In the genomic region with DNA sequence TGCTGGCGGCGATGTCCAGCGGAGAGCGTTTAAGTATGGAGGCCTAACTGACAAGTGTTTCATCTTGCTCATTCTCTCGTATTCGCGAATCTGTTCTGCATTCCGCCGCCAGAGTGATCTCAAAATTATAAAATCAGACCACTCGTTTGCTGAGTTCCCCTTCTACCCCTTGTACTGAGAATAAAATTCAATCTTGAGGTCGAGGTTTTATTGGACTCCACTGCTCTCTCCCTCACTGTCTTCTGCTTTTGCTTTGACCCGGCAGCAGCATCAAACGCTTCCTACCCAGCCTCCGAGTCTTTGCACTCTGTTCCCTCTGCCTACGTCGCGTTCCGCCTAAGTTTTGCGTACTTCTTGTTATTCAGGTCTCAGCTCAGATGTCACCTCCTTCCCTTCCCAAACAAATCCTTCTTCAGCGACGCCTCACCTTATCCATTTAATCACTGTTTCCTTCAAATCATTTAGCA, we compare ENCODE assay signal across 1 cellular context.
TF ChIP-seq lines count a peak whose summit lies in the region.

No MANE protein-coding gene starts in this region.

TF ChIP-seq in GM23338, 12 proteins besides CTCF, POLR2A, EP300 and RAD21 (continued from another document):
- TF ChIP-seq, protein P1, sequence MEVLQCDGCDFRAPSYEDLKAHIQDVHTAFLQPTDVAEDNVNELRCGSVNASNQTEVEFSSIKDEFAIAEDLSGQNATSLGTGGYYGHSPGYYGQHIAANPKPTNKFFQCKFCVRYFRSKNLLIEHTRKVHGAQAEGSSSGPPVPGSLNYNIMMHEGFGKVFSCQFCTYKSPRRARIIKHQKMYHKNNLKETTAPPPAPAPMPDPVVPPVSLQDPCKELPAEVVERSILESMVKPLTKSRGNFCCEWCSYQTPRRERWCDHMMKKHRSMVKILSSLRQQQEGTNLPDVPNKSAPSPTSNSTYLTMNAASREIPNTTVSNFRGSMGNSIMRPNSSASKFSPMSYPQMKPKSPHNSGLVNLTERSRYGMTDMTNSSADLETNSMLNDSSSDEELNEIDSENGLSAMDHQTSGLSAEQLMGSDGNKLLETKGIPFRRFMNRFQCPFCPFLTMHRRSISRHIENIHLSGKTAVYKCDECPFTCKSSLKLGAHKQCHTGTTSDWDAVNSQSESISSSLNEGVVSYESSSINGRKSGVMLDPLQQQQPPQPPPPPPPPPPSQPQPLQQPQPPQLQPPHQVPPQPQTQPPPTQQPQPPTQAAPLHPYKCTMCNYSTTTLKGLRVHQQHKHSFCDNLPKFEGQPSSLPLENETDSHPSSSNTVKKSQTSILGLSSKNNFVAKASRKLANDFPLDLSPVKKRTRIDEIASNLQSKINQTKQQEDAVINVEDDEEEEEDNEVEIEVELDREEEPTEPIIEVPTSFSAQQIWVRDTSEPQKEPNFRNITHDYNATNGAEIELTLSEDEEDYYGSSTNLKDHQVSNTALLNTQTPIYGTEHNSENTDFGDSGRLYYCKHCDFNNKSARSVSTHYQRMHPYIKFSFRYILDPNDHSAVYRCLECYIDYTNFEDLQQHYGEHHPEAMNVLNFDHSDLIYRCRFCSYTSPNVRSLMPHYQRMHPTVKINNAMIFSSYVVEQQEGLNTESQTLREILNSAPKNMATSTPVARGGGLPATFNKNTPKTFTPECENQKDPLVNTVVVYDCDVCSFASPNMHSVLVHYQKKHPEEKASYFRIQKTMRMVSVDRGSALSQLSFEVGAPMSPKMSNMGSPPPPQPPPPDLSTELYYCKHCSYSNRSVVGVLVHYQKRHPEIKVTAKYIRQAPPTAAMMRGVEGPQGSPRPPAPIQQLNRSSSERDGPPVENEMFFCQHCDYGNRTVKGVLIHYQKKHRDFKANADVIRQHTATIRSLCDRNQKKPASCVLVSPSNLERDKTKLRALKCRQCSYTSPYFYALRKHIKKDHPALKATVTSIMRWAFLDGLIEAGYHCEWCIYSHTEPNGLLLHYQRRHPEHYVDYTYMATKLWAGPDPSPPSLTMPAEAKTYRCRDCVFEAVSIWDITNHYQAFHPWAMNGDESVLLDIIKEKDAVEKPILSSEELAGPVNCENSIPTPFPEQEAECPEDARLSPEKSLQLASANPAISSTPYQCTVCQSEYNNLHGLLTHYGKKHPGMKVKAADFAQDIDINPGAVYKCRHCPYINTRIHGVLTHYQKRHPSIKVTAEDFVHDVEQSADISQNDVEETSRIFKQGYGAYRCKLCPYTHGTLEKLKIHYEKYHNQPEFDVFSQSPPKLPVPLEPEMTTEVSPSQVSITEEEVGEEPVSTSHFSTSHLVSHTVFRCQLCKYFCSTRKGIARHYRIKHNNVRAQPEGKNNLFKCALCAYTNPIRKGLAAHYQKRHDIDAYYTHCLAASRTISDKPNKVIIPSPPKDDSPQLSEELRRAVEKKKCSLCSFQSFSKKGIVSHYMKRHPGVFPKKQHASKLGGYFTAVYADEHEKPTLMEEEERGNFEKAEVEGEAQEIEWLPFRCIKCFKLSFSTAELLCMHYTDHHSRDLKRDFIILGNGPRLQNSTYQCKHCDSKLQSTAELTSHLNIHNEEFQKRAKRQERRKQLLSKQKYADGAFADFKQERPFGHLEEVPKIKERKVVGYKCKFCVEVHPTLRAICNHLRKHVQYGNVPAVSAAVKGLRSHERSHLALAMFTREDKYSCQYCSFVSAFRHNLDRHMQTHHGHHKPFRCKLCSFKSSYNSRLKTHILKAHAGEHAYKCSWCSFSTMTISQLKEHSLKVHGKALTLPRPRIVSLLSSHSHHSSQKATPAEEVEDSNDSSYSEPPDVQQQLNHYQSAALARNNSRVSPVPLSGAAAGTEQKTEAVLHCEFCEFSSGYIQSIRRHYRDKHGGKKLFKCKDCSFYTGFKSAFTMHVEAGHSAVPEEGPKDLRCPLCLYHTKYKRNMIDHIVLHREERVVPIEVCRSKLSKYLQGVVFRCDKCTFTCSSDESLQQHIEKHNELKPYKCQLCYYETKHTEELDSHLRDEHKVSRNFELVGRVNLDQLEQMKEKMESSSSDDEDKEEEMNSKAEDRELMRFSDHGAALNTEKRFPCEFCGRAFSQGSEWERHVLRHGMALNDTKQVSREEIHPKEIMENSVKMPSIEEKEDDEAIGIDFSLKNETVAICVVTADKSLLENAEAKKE (CRISPR knock-in tag; IDR thresholded peaks at IDR 0.05) = no peak
- no peak for TF ChIP-seq REST (IDR thresholded peaks at IDR 0.05; ENCODE audit: unreplicated experiment)
- no peak for TF ChIP-seq POLR2AphosphoS5 (IDR thresholded peaks at IDR 0.05; ENCODE audit: low read depth)
- no peak for TF ChIP-seq ETS1 (IDR thresholded peaks at IDR 0.05)
- no peak for TF ChIP-seq STAT1 (IDR thresholded peaks at IDR 0.05; ENCODE audit: unreplicated experiment)
- no peak for TF ChIP-seq ZNF114 (CRISPR knock-in tag; IDR thresholded peaks at IDR 0.05)
- no peak for TF ChIP-seq CREB1 (CRISPR knock-in tag; IDR thresholded peaks at IDR 0.05; ENCODE audit: low read depth)
- TF ChIP-seq EZH2phosphoT487 (IDR thresholded peaks at IDR 0.05; ENCODE audit: unreplicated experiment) = no peak
- TF ChIP-seq ZNF331 (CRISPR knock-in tag; IDR thresholded peaks at IDR 0.05; ENCODE audit: low read depth) = no peak
